In the genomic region with DNA sequence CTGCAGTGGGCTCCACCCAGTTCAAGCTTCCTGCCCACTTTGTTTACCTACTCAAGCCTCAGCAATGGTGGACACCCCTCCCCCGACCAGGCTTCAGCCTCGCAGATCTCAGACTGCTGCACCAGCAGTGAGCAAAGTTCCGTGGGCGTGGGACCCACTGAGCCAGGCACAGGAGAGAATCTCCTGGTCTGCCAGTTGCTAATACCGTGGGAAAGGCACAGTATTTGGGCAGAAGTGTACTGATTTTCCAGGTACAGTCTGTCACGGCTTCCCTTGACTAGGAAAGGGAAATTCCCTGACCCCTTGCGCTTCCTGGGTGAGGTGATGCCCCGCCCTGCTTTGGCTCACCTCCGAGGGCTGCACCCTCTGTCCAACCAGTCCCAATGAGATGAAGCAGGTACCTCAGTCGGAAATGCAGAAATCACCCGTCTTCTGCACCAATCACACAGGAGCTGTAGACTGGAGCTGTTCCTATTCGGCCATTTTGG, we compare ENCODE assay signal across 1 cellular context.
TF ChIP-seq lines count a peak whose summit lies in the region.

No MANE protein-coding gene starts in this region.

TF ChIP-seq in HepG2, 621 proteins besides CTCF, POLR2A, EP300 and RAD21 (continued from another document):
- TF ChIP-seq, protein P1, sequence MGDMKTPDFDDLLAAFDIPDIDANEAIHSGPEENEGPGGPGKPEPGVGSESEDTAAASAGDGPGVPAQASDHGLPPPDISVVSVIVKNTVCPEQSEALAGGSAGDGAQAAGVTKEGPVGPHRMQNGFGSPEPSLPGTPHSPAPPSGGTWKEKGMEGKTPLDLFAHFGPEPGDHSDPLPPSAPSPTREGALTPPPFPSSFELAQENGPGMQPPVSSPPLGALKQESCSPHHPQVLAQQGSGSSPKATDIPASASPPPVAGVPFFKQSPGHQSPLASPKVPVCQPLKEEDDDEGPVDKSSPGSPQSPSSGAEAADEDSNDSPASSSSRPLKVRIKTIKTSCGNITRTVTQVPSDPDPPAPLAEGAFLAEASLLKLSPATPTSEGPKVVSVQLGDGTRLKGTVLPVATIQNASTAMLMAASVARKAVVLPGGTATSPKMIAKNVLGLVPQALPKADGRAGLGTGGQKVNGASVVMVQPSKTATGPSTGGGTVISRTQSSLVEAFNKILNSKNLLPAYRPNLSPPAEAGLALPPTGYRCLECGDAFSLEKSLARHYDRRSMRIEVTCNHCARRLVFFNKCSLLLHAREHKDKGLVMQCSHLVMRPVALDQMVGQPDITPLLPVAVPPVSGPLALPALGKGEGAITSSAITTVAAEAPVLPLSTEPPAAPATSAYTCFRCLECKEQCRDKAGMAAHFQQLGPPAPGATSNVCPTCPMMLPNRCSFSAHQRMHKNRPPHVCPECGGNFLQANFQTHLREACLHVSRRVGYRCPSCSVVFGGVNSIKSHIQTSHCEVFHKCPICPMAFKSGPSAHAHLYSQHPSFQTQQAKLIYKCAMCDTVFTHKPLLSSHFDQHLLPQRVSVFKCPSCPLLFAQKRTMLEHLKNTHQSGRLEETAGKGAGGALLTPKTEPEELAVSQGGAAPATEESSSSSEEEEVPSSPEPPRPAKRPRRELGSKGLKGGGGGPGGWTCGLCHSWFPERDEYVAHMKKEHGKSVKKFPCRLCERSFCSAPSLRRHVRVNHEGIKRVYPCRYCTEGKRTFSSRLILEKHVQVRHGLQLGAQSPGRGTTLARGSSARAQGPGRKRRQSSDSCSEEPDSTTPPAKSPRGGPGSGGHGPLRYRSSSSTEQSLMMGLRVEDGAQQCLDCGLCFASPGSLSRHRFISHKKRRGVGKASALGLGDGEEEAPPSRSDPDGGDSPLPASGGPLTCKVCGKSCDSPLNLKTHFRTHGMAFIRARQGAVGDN (CRISPR knock-in tag; IDR thresholded peaks at IDR 0.05) = peak; percentile 65
TF ChIP-seq in HepG2: peak in this region for 64; not testable (repeated sequence) for 557.
